In genomic region chr15:69065981-69066645, GRCh38 we compare ENCODE assay signal across 30 cellular contexts. TPM values are rescaled to one million over a fixed set of nuclear protein-coding genes. Genes with fewer than 3 reads are reported as not detected.
"Had no signal": no experiment of that assay in that cellular context is flagged by ENCODE, and none has a peak within 500 bp of the region (broad histone marks: within the 10 kb centered on the region; RNA-seq: fewer than 3 reads in every experiment).

No MANE protein-coding gene starts in this region.

- H3K27ac ChIP-seq: cardiac muscle cell, KMS-11, SJCRH30 had no signal

- H3K9me3 ChIP-seq: SJCRH30 had no signal

- H3K9me3 Mint-ChIP-seq: activated CD4-positive, alpha-beta T cell treated with anti-CD3 and anti-CD28 coated beads, Interleukin-2, amount 10 ng/mL, durations not matched to agents 24 days and 14 days; activated naive CD4-positive, alpha-beta T cell treated with anti-CD3 and anti-CD28 coated beads, Interleukin-2, amount 50 U/mL, for 72 hours; activated naive CD8-positive, alpha-beta T cell treated with anti-CD3 and anti-CD28 coated beads, Interleukin-2, amount 50 U/mL, for 24 hours; central memory CD8-positive, alpha-beta T cell had no signal

- H3K27ac Mint-ChIP-seq: activated CD4-positive, alpha-beta T cell treated with anti-CD3 and anti-CD28 coated beads, Interleukin-2, amount 10 ng/mL, durations not matched to agents 24 days and 14 days; activated CD8-positive, alpha-beta T cell treated with anti-CD3 and anti-CD28 coated beads for 36 hours; activated naive CD4-positive, alpha-beta T cell treated with anti-CD3 and anti-CD28 coated beads for 36 hours; activated naive CD8-positive, alpha-beta T cell treated with anti-CD3 and anti-CD28 coated beads, Interleukin-2, amount 50 U/mL, for 24 hours; activated T-helper 1 cell treated with anti-CD3 and anti-CD28 coated beads, Interleukin-12 subunit alpha, Interleukin-12 subunit beta, Interleukin-2, Interleukin-4 antibody, amounts not matched to agents 30 ng/mL and 10 ng/mL and 1 ng/mL, durations not matched to agents 14 hours and 24 hours and 36 hours; T-helper 2 cell treated with Interferon-gamma antibody and Interleukin-4, amounts not matched to agents 5 μg/mL and 100 μg/mL, for 36 hours had no signal

- H3K9ac ChIP-seq: KMS-11 had no signal

- H3K4me1 ChIP-seq: SJCRH30 had no signal

- H3K4me3 ChIP-seq: cardiac muscle cell, SJCRH30 had no signal

- H3K36me3 ChIP-seq: cardiac muscle cell, SJCRH30 had no signal

- H3K4me1 Mint-ChIP-seq: activated CD4-positive, alpha-beta T cell treated with anti-CD3 and anti-CD28 coated beads, Interleukin-2, amount 10 ng/mL, durations not matched to agents 24 days and 14 days; central memory CD8-positive, alpha-beta T cell had no signal

- ATAC-seq: activated CD8-positive, alpha-beta T cell treated with anti-CD3 and anti-CD28 coated beads for 36 hours; activated naive CD4-positive, alpha-beta T cell treated with anti-CD3 and anti-CD28 coated beads, Interleukin-2, amount 50 U/mL, for 72 hours; activated naive CD8-positive, alpha-beta T cell treated with anti-CD3 and anti-CD28 coated beads, Interleukin-2, amount 50 U/mL, for 24 hours; activated T-cell treated with anti-CD3 and anti-CD28 coated beads, Interleukin-2, amount 50 U/mL, for 4 hours; Panc1 had no signal

- H3K4me2 ChIP-seq: KMS-11 had no signal

- H3K4me3 Mint-ChIP-seq: activated CD4-positive, alpha-beta T cell treated with anti-CD3 and anti-CD28 coated beads, Interleukin-2, amount 10 ng/mL, durations not matched to agents 24 days and 14 days; activated CD8-positive, alpha-beta T cell treated with anti-CD3 and anti-CD28 coated beads for 36 hours; activated naive CD4-positive, alpha-beta T cell treated with anti-CD3 and anti-CD28 coated beads for 36 hours; activated naive CD8-positive, alpha-beta T cell treated with anti-CD3 and anti-CD28 coated beads, Interleukin-2, amount 50 U/mL, for 24 hours; activated T-cell treated with anti-CD3 and anti-CD28 coated beads, Interleukin-2, amount 50 U/mL, for 4 hours; activated T-helper 1 cell treated with anti-CD3 and anti-CD28 coated beads, Interleukin-12 subunit alpha, Interleukin-12 subunit beta, Interleukin-2, Interleukin-4 antibody, amounts not matched to agents 30 ng/mL and 10 ng/mL and 1 ng/mL, durations not matched to agents 14 hours and 24 hours and 36 hours; brain; central memory CD8-positive, alpha-beta T cell; T-helper 2 cell treated with Interferon-gamma antibody and Interleukin-4, amounts not matched to agents 5 μg/mL and 100 μg/mL, for 36 hours had no signal

- H3K36me3 Mint-ChIP-seq: activated naive CD4-positive, alpha-beta T cell treated with anti-CD3 and anti-CD28 coated beads, Interleukin-2, amount 50 U/mL, for 72 hours; brain had no signal

- H3K27me3 ChIP-seq: cardiac muscle cell, SJCRH30 had no signal

- DNase-seq: activated CD4-positive, alpha-beta T cell treated with anti-CD3 and anti-CD28 coated beads, Interleukin-2, amount 10 ng/mL, durations not matched to agents 24 days and 14 days; activated CD4-positive, alpha-beta T cell treated with anti-CD3 and anti-CD28 coated beads, Interleukin-2, amount 50 U/mL, for 4 hours; activated CD8-positive, alpha-beta T cell treated with anti-CD3 and anti-CD28 coated beads for 36 hours; activated gamma-delta T cell treated with Interleukin-2 at 50 U/mL for 16 hours; activated naive CD4-positive, alpha-beta T cell treated with anti-CD3 and anti-CD28 coated beads for 36 hours; activated naive CD8-positive, alpha-beta T cell treated with anti-CD3 and anti-CD28 coated beads, Interleukin-2, amount 50 U/mL, for 24 hours; activated T-cell treated with anti-CD3 and anti-CD28 coated beads for 4 hours; activated T-cell treated with anti-CD3 and anti-CD28 coated beads, Interleukin-2, amount 50 U/mL, for 4 hours; anterior cingulate cortex; MM.1S; MV-4-11; NCI-H1092; NCI-H1436 treated with DMSO at 0.1 percent for 48 hours; NCI-H1694 treated with DMSO at 0.1 percent for 48 hours; NCI-H2029; NCI-H345; NCI-H524 treated with DMSO at 0.1 percent for 48 hours; NK-92 treated with Interleukin-12 subunit alpha and Interleukin-12 subunit beta, amount 100 ng/mL, for 24 hours; OCI-M1; SHP77; SJCRH30 had no signal

RNA-seq across cellular contexts. Expression of gene NOX5, which starts 51.6 kb away (rescaled TPM):
- total RNA-seq: activated CD4-positive, alpha-beta T cell treated with anti-CD3 and anti-CD28 coated beads, Interleukin-2, amount 10 ng/mL, durations not matched to agents 24 days and 14 days; activated CD8-positive, alpha-beta memory T cell treated with anti-CD3 and anti-CD28 coated beads for 36 hours; activated CD8-positive, alpha-beta T cell treated with anti-CD3 and anti-CD28 coated beads for 36 hours; activated naive CD4-positive, alpha-beta T cell treated with anti-CD3 and anti-CD28 coated beads for 36 hours; activated T-cell treated with anti-CD3 and anti-CD28 coated beads, Interleukin-2, amount 50 U/mL, for 4 hours; SJCRH30 had no signal
